ENCODE assay signal across 8 cellular contexts in genomic region chr1:168225476-168226190, GRCh38. TPM values are rescaled to one million over a fixed set of nuclear protein-coding genes. Genes with fewer than 3 reads are reported as not detected.
A peak's percentile ranks its signal among the peaks of the same experiment; 100 is the strongest.
DNase-seq lines count a peak whose midpoint lies in the region; ATAC-seq and TF ChIP-seq lines count a peak whose summit lies in the region.

SFT2D2 (plus strand) TSS chr1:168226004; CDS start chr1:168226080, 76 bp downstream.

- intact Hi-C loops in T-helper 2 cell treated with Interferon-gamma antibody and Interleukin-4, amounts not matched to agents 100 ng/mL and 5 ng/mL, for 36 hours (cut with micrococcal nuclease), result loop anchor here (1.0 to 5.0 kb wide), 8 partner anchors 10 to 1667 kb away; partner anchors contain the start of genes ATP1B1, BLZF1, DCAF6 and MPC2
- intact Hi-C loops in right cardiac atrium (cut with DNase I) (no loop called here), vagina (cut with DNase I) (no loop called here)

- TF ChIP-seq CTCF in vagina (IDR thresholded peaks at IDR 0.05), result no peak

- H3K4me1 ChIP-seq in right cardiac atrium (ENCODE audit: control insufficient read depth, insufficient read depth, low read length) (peaks cover 9% of the 10 kb centered on the region), rectal smooth muscle tissue (ENCODE audit: control insufficient read depth, insufficient read depth, low read length) (peaks cover 16% of the 10 kb centered on the region), vagina (peaks cover 32% of the 10 kb centered on the region)

- DNase-seq in NCI-H1436 treated with DMSO at 0.1 percent for 48 hours (lab: John Stamatoyannopoulos, UW) (peak; percentile 20), right cardiac atrium (peak; percentile 83 to 93 (median 92)), vagina (ENCODE audit: extremely low spot score in 2 of 2) (no peak)

- 2% methylated on average over 58 of the region's 58 CpGs for WGBS in right cardiac atrium

- H3K4me3 ChIP-seq in right cardiac atrium (ENCODE audit: low read length) (peak within 1 kb of the TSS; percentile 87), rectal smooth muscle tissue (ENCODE audit: low read length) (peak within 1 kb of the TSS; percentile 90), vagina (peak within 1 kb of the TSS; percentile 82 to 88)

- peak within 1 kb of the TSS; percentile 80 for H3K9ac ChIP-seq in rectal smooth muscle tissue (ENCODE audit: low read length)

- H3K27ac ChIP-seq in angular gyrus (ENCODE audit: low read depth, low read length), result peak within 1 kb of the TSS; percentile 32
- peak within 1 kb of the TSS; percentile 40 for H3K27ac ChIP-seq in right cardiac atrium (ENCODE audit: low read length)
- H3K27ac ChIP-seq in rectal smooth muscle tissue (ENCODE audit: low read depth, low read length), result peak within 1 kb of the TSS; percentile 83
- peak within 1 kb of the TSS; percentile 86 for H3K27ac ChIP-seq in vagina

- ATAC-seq in HG02798 (IDR thresholded peaks at IDR 0.05; ENCODE audit: poor library complexity, unreplicated experiment) (peak; percentile 81), right cardiac atrium (peak; percentile 97 to 98)

- H3K36me3 ChIP-seq in rectal smooth muscle tissue (ENCODE audit: control insufficient read depth, insufficient read depth, low read length) (peaks cover 4% of the 10 kb centered on the region), vagina (no peaks in the 10 kb centered on the region)

- TF ChIP-seq POLR2A in GM15510 (IDR thresholded peaks at IDR 0.05; ENCODE audit: borderline replicate concordance, extremely low read depth, insufficient read length), result peak; percentile 85
- TF ChIP-seq POLR2A in vagina (IDR thresholded peaks at IDR 0.05), result peak in 1 of 2 donors; percentile 57

- H3K9me3 ChIP-seq in right cardiac atrium (ENCODE audit: control insufficient read depth, low read length) (no peaks in the 10 kb centered on the region), vagina (no peaks in the 10 kb centered on the region)

- H3K27me3 ChIP-seq in right cardiac atrium (ENCODE audit: control insufficient read depth, insufficient read depth) (no peaks in the 10 kb centered on the region), rectal smooth muscle tissue (ENCODE audit: control insufficient read depth, insufficient read depth, low read length) (no peaks in the 10 kb centered on the region), vagina (no peaks in the 10 kb centered on the region)

RNA-seq across cellular contexts. Expression of gene SFT2D2, which starts in this region (rescaled TPM):
- 87.3 and 90.1 TPM in 2 replicates for total RNA-seq in T-helper 2 cell treated with Interferon-gamma antibody and Interleukin-4, amounts not matched to agents 100 ng/mL and 5 ng/mL, for 36 hours
- total RNA-seq in right cardiac atrium (10 to 100 TPM; 19.9 to 29.5 (median 24.9) TPM), vagina (35.1 TPM)
- 4.6 TPM for polyA plus RNA-seq in right cardiac atrium

Comparison
In these comparisons a context has a peak if more than half of its experiments do, and no peak if none do; other contexts are left out.
1. DNase-seq: peak in NCI-H1436 treated with DMSO at 0.1 percent for 48 hours (single experiment) and right cardiac atrium (3 of 3); none in vagina (0 of 2).
2. H3K27ac ChIP-seq: peak in every context shown above with its lines; median percentile 86 in vagina; 83 in rectal smooth muscle tissue; 40 in right cardiac atrium; 32 in angular gyrus.
3. Peak in every context shown above with its lines, with median percentiles within 50 percentile points of each other: H3K4me3 ChIP-seq.